In the genomic region with DNA sequence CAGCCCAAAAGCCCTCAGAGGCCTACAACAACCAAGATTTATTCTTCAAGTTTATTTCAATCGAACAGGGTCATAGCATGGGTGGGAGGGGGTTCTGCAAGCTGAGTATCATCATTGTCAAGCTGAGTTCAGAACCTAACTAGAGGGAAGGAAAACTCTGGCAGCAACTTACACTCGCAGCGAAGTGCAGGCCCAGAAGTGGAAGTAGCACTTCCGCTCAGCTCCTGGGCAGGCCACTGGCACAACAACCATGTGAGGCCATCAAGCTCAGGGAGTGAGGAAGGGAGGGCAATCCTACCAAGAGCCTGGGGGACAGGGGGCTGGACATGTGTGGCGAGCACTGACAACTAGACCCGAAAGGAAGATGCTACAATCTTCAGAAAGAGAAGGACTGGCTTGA, we compare ENCODE assay signal across 14 cellular contexts. TPM values are rescaled to one million over a fixed set of nuclear protein-coding genes. Genes with fewer than 3 reads are reported as not detected.
DNase-seq lines count a peak whose midpoint lies in the region; ATAC-seq, FAIRE-seq and TF ChIP-seq lines count a peak whose summit lies in the region.
"Had no signal": no experiment of that assay in that cellular context is flagged by ENCODE, and none has a peak within 500 bp of the region (broad histone marks: within the 10 kb centered on the region; RNA-seq: fewer than 3 reads in every experiment).

No MANE protein-coding gene starts in this region.

- no peak overlapping the region for H2AFZ ChIP-seq in OCI-LY7 (ENCODE audit: low read length)

- H3K9me3 ChIP-seq in OCI-LY7 (ENCODE audit: low read length), result no peaks in the 10 kb centered on the region
- H3K9me3 ChIP-seq: adrenal gland had no signal

- peaks cover 4% of the 10 kb centered on the region; the same call in 1 of the 2 replicates for H3K36me3 ChIP-seq in OCI-LY7 (ENCODE audit: insufficient read depth, low read length)
- H3K36me3 ChIP-seq: adrenal gland had no signal

- H3K9me3 Mint-ChIP-seq in CD14-positive monocyte, result no peaks in the 10 kb centered on the region
- H3K9me3 Mint-ChIP-seq: activated CD4-positive, alpha-beta memory T cell treated with anti-CD3 and anti-CD28 coated beads for 36 hours had no signal

- POLR2A ChIA-PET in OCI-LY7 (lab: Charles Lee), result no interaction called here

- intact Hi-C loops in CD14-positive monocyte (cut with micrococcal nuclease), result no loop called here
- intact Hi-C loops in OCI-LY7 (cut with micrococcal nuclease; ENCODE audit: unreplicated experiment), result no loop called here

- no peak overlapping the region for H3K4me3 ChIP-seq in OCI-LY7 (ENCODE audit: low read depth, low read length, poor library complexity, severe bottlenecking)
- H3K4me3 ChIP-seq: adrenal gland had no signal

- peak overlapping the region; percentile 29; the same call in 1 of the 2 replicates for H3K4me2 ChIP-seq in OCI-LY7 (ENCODE audit: low read length)

- CTCF ChIA-PET in OCI-LY7 (lab: Charles Lee; ENCODE audit: unreplicated experiment), result no interaction called here

- no peaks in the 10 kb centered on the region for H3K9me2 ChIP-seq in OCI-LY7 (ENCODE audit: insufficient read depth, low read length)

- peak; percentile 33 for FAIRE-seq in GM18507 (lab: Jason Lieb, UNC)

- peak overlapping the region; percentile 27 to 80 for H3K4me3 Mint-ChIP-seq in CD14-positive monocyte
- H3K4me3 Mint-ChIP-seq: activated CD4-positive, alpha-beta memory T cell treated with anti-CD3 and anti-CD28 coated beads for 36 hours had no signal

- H3K36me3 Mint-ChIP-seq in CD14-positive monocyte, result peaks cover 8 to 14% of the 10 kb centered on the region in 2 donors

- ATAC-seq in GM18520 (IDR thresholded peaks at IDR 0.05; ENCODE audit: unreplicated experiment), result no peak
- no peak for ATAC-seq in HG03378 (IDR thresholded peaks at IDR 0.05; ENCODE audit: unreplicated experiment)
- no peak for ATAC-seq in GM21619 (IDR thresholded peaks at IDR 0.05; ENCODE audit: unreplicated experiment)
- ATAC-seq in GM18498 (IDR thresholded peaks at IDR 0.05; ENCODE audit: unreplicated experiment), result no peak

- H3K4me1 Mint-ChIP-seq in CD14-positive monocyte, result peaks cover 79% of the 10 kb centered on the region

- H3K27me3 Mint-ChIP-seq in CD14-positive monocyte (ENCODE audit: low read depth in 3 of 3), result peaks cover 0 to 2% (median 0%) of the 10 kb centered on the region in 3 donors
- H3K27me3 Mint-ChIP-seq: activated CD4-positive, alpha-beta memory T cell treated with anti-CD3 and anti-CD28 coated beads for 36 hours had no signal

- peak overlapping the region; percentile 91 to 97 (median 94) for H3K27ac Mint-ChIP-seq in CD14-positive monocyte
- H3K27ac Mint-ChIP-seq: activated CD4-positive, alpha-beta memory T cell treated with anti-CD3 and anti-CD28 coated beads for 36 hours had no signal

- no peaks in the 10 kb centered on the region for H3K79me2 ChIP-seq in OCI-LY7 (ENCODE audit: insufficient read depth, low read depth, low read length)

- peaks cover 20% of the 10 kb centered on the region for H3K4me1 ChIP-seq in OCI-LY7 (ENCODE audit: insufficient read depth, low read length, poor library complexity, severe bottlenecking)

- no peaks in the 10 kb centered on the region; the same call in 1 of the 2 replicates for H4K20me1 ChIP-seq in OCI-LY7 (ENCODE audit: insufficient read depth, low read length)

- no peak overlapping the region for H3K27ac ChIP-seq in OCI-LY7 (ENCODE audit: low read depth, low read length, poor library complexity, severe bottlenecking)
- H3K27ac ChIP-seq: adrenal gland, C4-2B had no signal

- TF ChIP-seq CTCF in CD14-positive monocyte (IDR thresholded peaks at IDR 0.05) (no peak), OCI-LY7 (conservative IDR thresholded peaks at IDR 0.05; ENCODE audit: low read length) (no peak)

- DNase-seq in CD14-positive monocyte (ENCODE audit: low spot score), result peak; percentile 43
- DNase-seq in GM18507 (ENCODE audit: extremely low spot score, insufficient read length, low read depth), result no peak
- no peak for DNase-seq in OCI-LY7 (ENCODE audit: low spot score)
- DNase-seq in medulla oblongata (ENCODE audit: extremely low spot score), result peak; percentile 60
- DNase-seq: activated CD4-positive, alpha-beta memory T cell treated with anti-CD3 and anti-CD28 coated beads for 36 hours; adrenal gland; cortex of kidney; NCI-H1048; NCI-H526 had no signal

- BruUV-seq in OCI-LY7 (replicated peaks; lab: Mats Ljungman, UMichigan), result no TSS peak

RNA-seq across cellular contexts. Expression of a gene that starts 4.8 kb away (rescaled TPM):
- polyA plus RNA-seq in CD14-positive monocyte, result 10 to 100 TPM; 29.3 to 33.8 TPM
- total RNA-seq in OCI-LY7 (2014; rRNA removed; shearing (Covaris generic)), result 21.9 and 23.6 TPM in 2 replicates
- 20.5 and 30.4 TPM in 2 replicates for total RNA-seq in OCI-LY7 (2022)

Comparison
In these comparisons a context has a peak if more than half of its experiments do, and no peak if none do; other contexts are left out.
1. DNase-seq: peak in CD14-positive monocyte (single experiment) and medulla oblongata (single experiment); none in GM18507 (single experiment) and OCI-LY7 (single experiment).